28 cellular contexts compared by ENCODE assay signal in genomic region chr10:112562122-112562521, GRCh38.
"Had no signal": no experiment of that assay in that cellular context is flagged by ENCODE, and none has a peak within 500 bp of the region (broad histone marks: within the 10 kb centered on the region; RNA-seq: fewer than 3 reads in every experiment).

No MANE protein-coding gene starts in this region.

- H3K27ac ChIP-seq: neural progenitor cell, ovary, parathyroid adenoma, psoas muscle, sigmoid colon, stomach, suprapubic skin, testis, tibial artery, upper lobe of left lung, vagina had no signal

- H3K9me3 ChIP-seq: ovary, psoas muscle, sigmoid colon, stomach, suprapubic skin, testis, tibial artery, upper lobe of left lung, vagina had no signal

- H3K4me3 ChIP-seq: neural progenitor cell, ovary, psoas muscle, sigmoid colon, stomach, suprapubic skin, testis, tibial artery, upper lobe of left lung, vagina had no signal

- H3K79me2 ChIP-seq: parathyroid adenoma had no signal

- H3K9me3 Mint-ChIP-seq: naive thymus-derived CD4-positive, alpha-beta T cell; natural killer cell; nephron; neural progenitor cell; stimulated activated effector memory CD8-positive, alpha-beta T cell treated with anti-CD3 and anti-CD28 coated beads, Interleukin-12 subunit alpha, Interleukin-12 subunit beta, amount 100 ng/mL, for 72 hours; stimulated activated naive B cell treated with anti-CD40 and anti-IgM and Interleukin-4, amounts not matched to agents 10 μg/mL and 1 μg/mL and 100 μg/mL, for 72 hours; stimulated activated naive CD8-positive, alpha-beta T cell treated with anti-CD3 and anti-CD28 coated beads, Interleukin-15, Interleukin-2, amounts not matched to agents 100 ng/mL and 50 ng/mL, for 24 hours had no signal

- H3K4me2 ChIP-seq: neural progenitor cell had no signal

- H3K4me3 Mint-ChIP-seq: naive thymus-derived CD4-positive, alpha-beta T cell; natural killer cell; nephron; neural progenitor cell; stimulated activated effector memory CD8-positive, alpha-beta T cell treated with anti-CD3 and anti-CD28 coated beads, Interleukin-12 subunit alpha, Interleukin-12 subunit beta, amount 100 ng/mL, for 72 hours; stimulated activated naive B cell treated with anti-CD40 and anti-IgM and Interleukin-4, amounts not matched to agents 10 μg/mL and 1 μg/mL and 100 μg/mL, for 72 hours; stimulated activated naive CD8-positive, alpha-beta T cell treated with anti-CD3 and anti-CD28 coated beads, Interleukin-15, Interleukin-2, amounts not matched to agents 100 ng/mL and 50 ng/mL, for 24 hours had no signal

- H3K27me3 Mint-ChIP-seq: naive thymus-derived CD4-positive, alpha-beta T cell; progenitor cell of endocrine pancreas; stimulated activated naive B cell treated with anti-CD40 and anti-IgM and Interleukin-4, amounts not matched to agents 10 μg/mL and 1 μg/mL and 100 μg/mL, for 72 hours; stimulated activated naive CD8-positive, alpha-beta T cell treated with anti-CD3 and anti-CD28 coated beads, Interleukin-15, Interleukin-2, amounts not matched to agents 100 ng/mL and 50 ng/mL, for 24 hours had no signal

- H3K27ac Mint-ChIP-seq: naive thymus-derived CD4-positive, alpha-beta T cell; natural killer cell; nephron; neural progenitor cell; progenitor cell of endocrine pancreas; stimulated activated effector memory CD8-positive, alpha-beta T cell treated with anti-CD3 and anti-CD28 coated beads, Interleukin-12 subunit alpha, Interleukin-12 subunit beta, amount 100 ng/mL, for 72 hours; stimulated activated naive B cell treated with anti-CD40 and anti-IgM and Interleukin-4, amounts not matched to agents 10 μg/mL and 1 μg/mL and 100 μg/mL, for 72 hours; stimulated activated naive CD8-positive, alpha-beta T cell treated with anti-CD3 and anti-CD28 coated beads, Interleukin-15, Interleukin-2, amounts not matched to agents 100 ng/mL and 50 ng/mL, for 24 hours had no signal

- H3K36me3 ChIP-seq: neural progenitor cell, ovary, sigmoid colon, stomach, suprapubic skin, tibial artery, upper lobe of left lung, vagina had no signal

- ATAC-seq: naive thymus-derived CD4-positive, alpha-beta T cell; natural killer cell; psoas muscle; right cardiac atrium; stimulated activated effector memory CD8-positive, alpha-beta T cell treated with anti-CD3 and anti-CD28 coated beads, Interleukin-12 subunit alpha, Interleukin-12 subunit beta, amount 100 ng/mL, for 72 hours; stimulated activated naive B cell treated with anti-CD40 and anti-IgM and Interleukin-4, amounts not matched to agents 10 μg/mL and 1 μg/mL and 100 μg/mL, for 72 hours had no signal

- H3K9ac ChIP-seq: neural progenitor cell, parathyroid adenoma had no signal

- H3K4me1 ChIP-seq: parathyroid adenoma, sigmoid colon, suprapubic skin, testis, upper lobe of left lung, vagina had no signal

- H2AFZ ChIP-seq: neural progenitor cell, parathyroid adenoma had no signal

- DNase-seq: naive thymus-derived CD4-positive, alpha-beta T cell; natural killer cell; occipital lobe; ovary; posterior cingulate gyrus; psoas muscle; right cardiac atrium; sigmoid colon; small intestine; stimulated activated CD4-positive, alpha-beta T cell treated with anti-CD3 and anti-CD28 coated beads, Interleukin-15, amount 100 ng/mL, for 24 hours; stimulated activated CD4-positive, alpha-beta T cell treated with anti-CD3 and anti-CD28 coated beads, Interleukin-2, amount 100 ng/mL, for 24 hours; stimulated activated CD4-positive, alpha-beta T cell treated with anti-CD3 and anti-CD28 coated beads, Interleukin-2, amount 100 ng/mL, for 48 hours; stimulated activated CD4-positive, alpha-beta T cell treated with anti-CD3 and anti-CD28 coated beads, Interleukin-4, amount 100 ng/mL, for 24 hours; stimulated activated naive B cell treated with anti-CD40 and anti-IgM and Interleukin-4, amounts not matched to agents 10 μg/mL and 1 μg/mL and 100 μg/mL, for 72 hours; stimulated activated naive CD4-positive, alpha-beta T cell treated with Interleukin-2 at 50 U/mL for 16 hours; stomach; testis; tibial artery; trophoblast cell; upper lobe of left lung had no signal

- H3K36me3 Mint-ChIP-seq: natural killer cell; neural progenitor cell; stimulated activated effector memory CD8-positive, alpha-beta T cell treated with anti-CD3 and anti-CD28 coated beads, Interleukin-12 subunit alpha, Interleukin-12 subunit beta, amount 100 ng/mL, for 72 hours had no signal

- H3K4me1 Mint-ChIP-seq: nephron; stimulated activated effector memory CD8-positive, alpha-beta T cell treated with anti-CD3 and anti-CD28 coated beads, Interleukin-12 subunit alpha, Interleukin-12 subunit beta, amount 100 ng/mL, for 72 hours; stimulated activated naive B cell treated with anti-CD40 and anti-IgM and Interleukin-4, amounts not matched to agents 10 μg/mL and 1 μg/mL and 100 μg/mL, for 72 hours had no signal

- H3K27me3 ChIP-seq: neural progenitor cell, ovary, sigmoid colon, stomach, suprapubic skin, testis, tibial artery, upper lobe of left lung, vagina had no signal
